ENCODE assay signal across 9 cellular contexts in the genomic region with DNA sequence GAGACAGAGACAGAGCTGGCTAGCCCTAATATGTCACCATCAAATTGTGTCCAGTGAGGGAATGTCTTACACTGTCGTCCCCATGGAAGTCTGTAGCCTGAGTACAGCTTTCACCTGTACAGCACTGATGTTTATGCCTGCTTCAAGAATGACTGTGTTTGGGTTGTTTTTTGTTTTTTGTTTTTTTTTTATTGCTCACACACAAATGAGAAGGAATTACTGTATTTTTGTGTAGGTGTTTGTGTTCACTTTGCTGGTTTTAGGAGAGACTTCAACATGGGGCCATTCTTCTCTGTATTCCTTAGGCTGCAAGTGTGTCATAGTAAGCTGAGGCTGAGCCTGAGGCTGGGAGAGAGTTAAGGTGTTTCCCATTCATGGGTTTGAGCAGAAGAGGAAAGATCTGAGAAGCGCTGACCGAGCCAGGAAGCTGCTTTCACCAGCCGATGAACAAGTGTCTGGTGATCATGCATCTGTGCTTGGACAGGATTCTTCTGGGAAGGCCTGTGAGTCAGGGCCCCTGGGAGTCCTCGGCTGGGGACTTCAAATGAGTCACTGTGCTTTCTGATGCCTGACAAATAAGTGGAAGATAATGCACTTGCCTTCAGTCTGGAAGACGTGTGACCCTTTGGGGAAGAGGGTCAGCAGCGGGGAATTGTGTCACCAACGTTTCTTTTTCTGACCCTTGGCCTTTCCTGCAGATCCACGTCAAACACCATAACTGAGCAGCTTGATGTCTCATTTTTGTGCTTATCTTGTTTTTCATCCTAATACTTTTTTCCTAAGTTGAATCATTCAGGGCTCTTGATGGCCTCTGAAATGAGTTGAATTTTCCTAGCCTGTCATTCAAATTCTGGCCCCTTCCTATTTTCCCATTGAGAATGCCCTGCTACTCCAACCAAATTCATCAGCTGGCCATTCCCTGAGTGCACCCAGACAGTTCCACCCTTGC. TPM values are rescaled to one million over a fixed set of nuclear protein-coding genes. Genes with fewer than 3 reads are reported as not detected.
DNase-seq lines count a peak whose midpoint lies in the region; ATAC-seq and FAIRE-seq lines count a peak whose summit lies in the region.
"Had no signal": no experiment of that assay in that cellular context is flagged by ENCODE, and none has a peak within 500 bp of the region (broad histone marks: within the 10 kb centered on the region; RNA-seq: fewer than 3 reads in every experiment).

No MANE protein-coding gene starts in this region.

- no peaks in the 10 kb centered on the region for H3K27me3 ChIP-seq in SJCRH30
- no peaks in the 10 kb centered on the region for H3K27me3 ChIP-seq in small intestine (ENCODE audit: control insufficient read depth in 2 of 2, insufficient read depth in 2 of 2, low read length in 2 of 2)

- H3K9me3 ChIP-seq in SJCRH30 (replicated peaks) (no peaks in the 10 kb centered on the region), small intestine (ENCODE audit: control insufficient read depth, low read depth) (no peaks in the 10 kb centered on the region)

- ATAC-seq in GM21576 (IDR thresholded peaks at IDR 0.05; ENCODE audit: unreplicated experiment) (peak; percentile 38), Right ventricle myocardium inferior (peak; percentile 85), GM19351 (IDR thresholded peaks at IDR 0.05; ENCODE audit: unreplicated experiment) (no peak)

- WGBS in small intestine, 3 donors = 21 to 51% (median 38%) methylated on average over 9 of the region's 9 CpGs

- no peaks in the 10 kb centered on the region for H3K4me1 ChIP-seq in SJCRH30
- H3K4me1 ChIP-seq in small intestine (ENCODE audit: control insufficient read depth in 2 of 2, insufficient read depth in 1 of 2, low read depth in 1 of 2, low read length in 1 of 2) = peaks cover 14 to 18% of the 10 kb centered on the region in 2 donors

- peak; percentile 34 to 41 for DNase-seq in SJCRH30
- DNase-seq in Right ventricle myocardium inferior (ENCODE audit: missing footprints) = peak; percentile 75
- DNase-seq in small intestine = peak; percentile 61
- DNase-seq in NCI-H1105 (lab: John Stamatoyannopoulos, UW) = no peak
- DNase-seq in NCI-H1436 treated with DMSO at 0.1 percent for 48 hours (lab: John Stamatoyannopoulos, UW) = no peak
- DNase-seq in cortex of kidney (lab: John Stamatoyannopoulos, UW) = no peak

- no peaks in the 10 kb centered on the region for H3K36me3 ChIP-seq in SJCRH30
- no peaks in the 10 kb centered on the region for H3K36me3 ChIP-seq in small intestine (ENCODE audit: control insufficient read depth in 2 of 2, insufficient read depth in 2 of 2, low read length in 2 of 2)

- H3K4me3 ChIP-seq in SJCRH30 = no peak overlapping the region
- H3K4me3 ChIP-seq in small intestine (ENCODE audit: low read depth in 1 of 2, low read length in 2 of 2) = no peak overlapping the region

- FAIRE-seq in small intestine (lab: Jason Lieb, UNC) = no peak

- intact Hi-C loops in Right ventricle myocardium inferior (cut with DNase I) = no loop called here

- H3K27ac ChIP-seq in SJCRH30 (no peak overlapping the region), small intestine (ENCODE audit: low read depth in 1 of 2, low read length in 1 of 2) (peak overlapping the region in 1 of 2 donors; percentile 68)
- H3K27ac ChIP-seq: KMS-11 had no signal

RNA-seq across cellular contexts. Expression of a gene that starts 36.7 kb away (rescaled TPM):
- total RNA-seq in SJCRH30 (2014; rRNA removed; shearing (Covaris generic)) = 36.1 and 36.4 TPM in 2 replicates
- 102 TPM for total RNA-seq in Right ventricle myocardium inferior
- 10 to 100 TPM; 11.9 to 24.9 (median 18.8) TPM for polyA plus RNA-seq in small intestine

Comparison
In these comparisons a context has a peak if more than half of its experiments do, and no peak if none do; other contexts are left out.
1. DNase-seq: peak in SJCRH30 (2 of 2), Right ventricle myocardium inferior (single experiment) and small intestine (single experiment); none in NCI-H1105 (single experiment), NCI-H1436 treated with DMSO at 0.1 percent for 48 hours (single experiment) and cortex of kidney (single experiment).